ENCODE assay signal across 12 cellular contexts in the genomic region with DNA sequence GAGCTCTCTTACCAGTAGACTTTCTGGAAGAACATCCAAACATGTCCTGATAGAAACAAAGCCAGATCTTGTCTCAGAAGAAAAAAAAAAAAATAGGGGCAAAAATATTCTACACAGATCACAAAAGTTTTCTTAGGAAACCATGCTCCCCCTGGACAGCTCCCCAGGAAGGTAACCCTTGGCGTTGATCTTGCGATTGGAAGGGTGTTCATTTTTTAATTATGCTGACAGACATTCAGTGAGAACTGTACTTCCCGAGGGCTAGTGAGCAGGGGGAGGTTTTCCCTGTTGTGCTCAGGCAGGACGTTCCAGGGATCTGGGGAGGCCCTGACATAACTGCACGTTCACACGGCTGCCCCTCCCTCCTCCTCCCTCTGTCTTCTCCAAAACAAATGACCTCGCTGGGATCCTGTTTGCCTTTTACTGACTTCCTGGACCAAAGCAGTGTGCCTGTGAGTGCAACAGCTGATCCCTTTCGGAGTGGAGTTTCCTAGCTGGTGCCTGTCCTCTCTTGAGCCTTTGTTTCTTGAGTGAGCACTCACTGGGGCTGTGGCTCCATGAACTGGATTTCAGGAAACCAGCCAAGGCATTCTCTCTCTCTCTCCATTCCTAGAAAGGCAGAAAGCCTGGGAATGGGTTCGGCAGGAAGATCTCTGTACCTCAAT. TPM values are rescaled to one million over a fixed set of nuclear protein-coding genes. Genes with fewer than 3 reads are reported as not detected.
DNase-seq lines count a peak whose midpoint lies in the region; ATAC-seq, FAIRE-seq and TF ChIP-seq lines count a peak whose summit lies in the region.
"Had no signal": no experiment of that assay in that cellular context is flagged by ENCODE, and none has a peak within 500 bp of the region (broad histone marks: within the 10 kb centered on the region; RNA-seq: fewer than 3 reads in every experiment).

No MANE protein-coding gene starts in this region.

- H3K4me1 ChIP-seq in body of pancreas (no peaks in the 10 kb centered on the region), kidney (ENCODE audit: control insufficient read depth in 1 of 2, insufficient read depth in 1 of 2, low read depth in 1 of 2, low read length in 2 of 2) (peaks cover 0 to 2% of the 10 kb centered on the region in 2 donors), prostate gland (replicated peaks) (no peaks in the 10 kb centered on the region)

- H3K4me3 ChIP-seq in body of pancreas (no peak overlapping the region), kidney (ENCODE audit: low read length in 2 of 2) (no peak overlapping the region), prostate gland (no peak overlapping the region)
- H3K4me3 ChIP-seq: tibial nerve had no signal

- TF ChIP-seq CTCF in body of pancreas (IDR thresholded peaks at IDR 0.05) (no peak), kidney (IDR thresholded peaks at IDR 0.05; ENCODE audit: borderline replicate concordance, extremely low read depth, insufficient read depth) (no peak), prostate gland (IDR thresholded peaks at IDR 0.05) (no peak)

- intact Hi-C loops in body of pancreas (cut with DNase I) = no loop called here
- intact Hi-C loops in kidney (cut with DNase I) = no loop called here
- intact Hi-C loops in prostate gland (cut with DNase I) = loop anchor here (10.0 kb wide), 1 partner anchor 1119 kb away; no protein-coding TSS in a partner anchor

- no peaks in the 10 kb centered on the region for H3K27me3 ChIP-seq in body of pancreas
- no peaks in the 10 kb centered on the region for H3K27me3 ChIP-seq in prostate gland (replicated peaks; ENCODE audit: insufficient read depth)
- H3K27me3 ChIP-seq: tibial nerve had no signal

- FAIRE-seq in kidney (lab: Jason Lieb, UNC) = no peak

- peak; percentile 49 for DNase-seq in ELF-1 (ENCODE audit: low read depth, low spot score)
- peak; percentile 21 to 70 (median 33) for DNase-seq in body of pancreas
- peak; percentile 73 for DNase-seq in kidney
- peak; percentile 47 for DNase-seq in prostate gland (ENCODE audit: low spot score)
- no peak for DNase-seq in stimulated activated CD4-positive, alpha-beta T cell treated with anti-CD3 and anti-CD28 coated beads, Interleukin-12 subunit alpha, Interleukin-12 subunit beta, amount 100 ng/mL, for 4 hours
- DNase-seq in anterior cingulate cortex (lab: John Stamatoyannopoulos, UW) = no peak
- DNase-seq: Caco-2, cerebellar nuclear complex, NCI-H1694 had no signal

- 25 to 28% methylated on average over 9 of the region's 9 CpGs for WGBS in body of pancreas, 2 donors
- 26% methylated on average over 9 of the region's 9 CpGs for WGBS in prostate gland

- peak in 1 of 3 donors; percentile 26 for TF ChIP-seq POLR2A in body of pancreas (IDR thresholded peaks at IDR 0.05)
- TF ChIP-seq POLR2A in prostate gland (IDR thresholded peaks at IDR 0.05) = no peak

- ATAC-seq in body of pancreas (peak; percentile 74), HG03108 (IDR thresholded peaks at IDR 0.05; ENCODE audit: unreplicated experiment) (no peak), HG03460 (IDR thresholded peaks at IDR 0.05; ENCODE audit: unreplicated experiment) (no peak)

- H3K9ac ChIP-seq in kidney (ENCODE audit: low read length in 2 of 2) = no peak overlapping the region

- peak overlapping the region in 1 of 4 donors; percentile 2 for H3K27ac ChIP-seq in body of pancreas
- peak overlapping the region; percentile 29 to 38 for H3K27ac ChIP-seq in kidney (ENCODE audit: low read depth in 2 of 2, low read length in 2 of 2)
- H3K27ac ChIP-seq in prostate gland = peak overlapping the region in 1 of 2 donors; percentile 27

- H3K9me3 ChIP-seq in body of pancreas = no peaks in the 10 kb centered on the region
- no peaks in the 10 kb centered on the region for H3K9me3 ChIP-seq in kidney (ENCODE audit: control insufficient read depth in 1 of 2, low read length in 2 of 2)
- H3K9me3 ChIP-seq in prostate gland = no peaks in the 10 kb centered on the region
- H3K9me3 ChIP-seq: Caco-2, tibial nerve had no signal

- H3K36me3 ChIP-seq in body of pancreas (replicated peaks in 1 of 2; ENCODE audit: insufficient read depth in 1 of 2, low read depth in 2 of 2) = no peaks in the 10 kb centered on the region
- no peaks in the 10 kb centered on the region for H3K36me3 ChIP-seq in kidney (ENCODE audit: control insufficient read depth in 1 of 2, insufficient read depth in 2 of 2, low read length in 2 of 2)
- no peaks in the 10 kb centered on the region for H3K36me3 ChIP-seq in prostate gland
- H3K36me3 ChIP-seq: tibial nerve had no signal

RNA-seq across cellular contexts. Expression of gene MARCKS, which starts 46.7 kb away (rescaled TPM):
- total RNA-seq in body of pancreas = 100 to 1,000 TPM in 1 of 2 donors, 10 to 100 TPM in 1; 68.5 to 109 TPM
- 61.9 TPM for total RNA-seq in kidney
- polyA plus RNA-seq in kidney (ENCODE audit: insufficient read depth, low read depth, low replicate concordance) = 14.0 TPM
- 100 to 1,000 TPM in 1 of 2 donors, 10 to 100 TPM in 1; 96.2 to 190 TPM for total RNA-seq in prostate gland

Comparison
In these comparisons a context has a peak if more than half of its experiments do, and no peak if none do; other contexts are left out.
1. DNase-seq: peak in ELF-1 (single experiment), body of pancreas (4 of 4), kidney (single experiment) and prostate gland (single experiment); none in stimulated activated CD4-positive, alpha-beta T cell treated with anti-CD3 and anti-CD28 coated beads, Interleukin-12 subunit alpha, Interleukin-12 subunit beta, amount 100 ng/mL, for 4 hours (single experiment) and anterior cingulate cortex (0 of 58).